In the genomic region with DNA sequence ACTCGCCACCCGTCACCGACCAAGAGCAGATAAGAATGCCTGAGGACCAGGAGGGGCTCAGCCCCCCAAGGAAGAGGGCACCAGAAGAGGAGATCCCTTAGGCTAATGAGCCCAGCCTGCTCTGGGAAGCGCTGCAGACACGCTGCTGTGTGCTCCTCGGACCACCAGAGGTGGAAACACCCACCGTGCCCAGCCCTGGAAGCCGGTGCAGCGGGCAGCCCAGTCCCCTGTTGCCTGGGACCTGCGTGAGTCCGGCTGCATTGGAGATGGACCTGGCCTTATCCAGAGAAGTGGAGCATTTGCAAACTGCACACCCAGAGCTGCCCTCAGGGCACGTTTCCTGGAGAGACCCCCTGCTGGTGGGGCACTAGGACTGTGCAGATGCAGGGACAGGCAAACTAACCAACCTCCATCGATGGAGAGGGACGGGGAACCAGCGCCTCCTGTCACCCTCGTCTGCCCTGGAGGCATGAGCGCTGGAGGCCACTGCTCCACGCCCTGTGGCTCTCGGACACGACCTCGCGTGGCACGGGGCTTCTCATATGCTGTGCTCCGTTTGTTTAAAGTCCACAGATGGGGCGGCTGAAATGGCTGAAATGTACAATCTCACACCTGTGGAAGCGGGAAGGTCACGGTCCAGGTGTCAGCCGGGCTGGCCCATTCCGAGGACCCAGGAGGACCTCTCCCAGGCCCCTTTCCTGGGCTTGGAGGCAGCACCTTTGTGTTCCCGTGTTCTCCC, we compare ENCODE assay signal across 2 cellular contexts.
TF ChIP-seq lines count a peak whose summit lies in the region.

No MANE protein-coding gene starts in this region.

TF ChIP-seq in GM23338, 12 proteins besides CTCF, POLR2A, EP300 and RAD21 (continued from another document and continues in another):
- TF ChIP-seq REST (IDR thresholded peaks at IDR 0.05; ENCODE audit: unreplicated experiment) (no peak), ZNF331 (CRISPR knock-in tag; IDR thresholded peaks at IDR 0.05; ENCODE audit: low read depth) (no peak), NANOG (IDR thresholded peaks at IDR 0.05; ENCODE audit: borderline replicate concordance) (no peak), ZNF114 (CRISPR knock-in tag; IDR thresholded peaks at IDR 0.05) (no peak), ETS1 (IDR thresholded peaks at IDR 0.05) (no peak), POLR2AphosphoS5 (IDR thresholded peaks at IDR 0.05; ENCODE audit: low read depth) (no peak), STAT1 (IDR thresholded peaks at IDR 0.05; ENCODE audit: unreplicated experiment) (no peak), EZH2phosphoT487 (IDR thresholded peaks at IDR 0.05; ENCODE audit: unreplicated experiment) (no peak)

TF ChIP-seq in WTC11, 78 proteins besides CTCF, POLR2A, EP300 and RAD21 (continued from another document):
- TF ChIP-seq, protein P1, sequence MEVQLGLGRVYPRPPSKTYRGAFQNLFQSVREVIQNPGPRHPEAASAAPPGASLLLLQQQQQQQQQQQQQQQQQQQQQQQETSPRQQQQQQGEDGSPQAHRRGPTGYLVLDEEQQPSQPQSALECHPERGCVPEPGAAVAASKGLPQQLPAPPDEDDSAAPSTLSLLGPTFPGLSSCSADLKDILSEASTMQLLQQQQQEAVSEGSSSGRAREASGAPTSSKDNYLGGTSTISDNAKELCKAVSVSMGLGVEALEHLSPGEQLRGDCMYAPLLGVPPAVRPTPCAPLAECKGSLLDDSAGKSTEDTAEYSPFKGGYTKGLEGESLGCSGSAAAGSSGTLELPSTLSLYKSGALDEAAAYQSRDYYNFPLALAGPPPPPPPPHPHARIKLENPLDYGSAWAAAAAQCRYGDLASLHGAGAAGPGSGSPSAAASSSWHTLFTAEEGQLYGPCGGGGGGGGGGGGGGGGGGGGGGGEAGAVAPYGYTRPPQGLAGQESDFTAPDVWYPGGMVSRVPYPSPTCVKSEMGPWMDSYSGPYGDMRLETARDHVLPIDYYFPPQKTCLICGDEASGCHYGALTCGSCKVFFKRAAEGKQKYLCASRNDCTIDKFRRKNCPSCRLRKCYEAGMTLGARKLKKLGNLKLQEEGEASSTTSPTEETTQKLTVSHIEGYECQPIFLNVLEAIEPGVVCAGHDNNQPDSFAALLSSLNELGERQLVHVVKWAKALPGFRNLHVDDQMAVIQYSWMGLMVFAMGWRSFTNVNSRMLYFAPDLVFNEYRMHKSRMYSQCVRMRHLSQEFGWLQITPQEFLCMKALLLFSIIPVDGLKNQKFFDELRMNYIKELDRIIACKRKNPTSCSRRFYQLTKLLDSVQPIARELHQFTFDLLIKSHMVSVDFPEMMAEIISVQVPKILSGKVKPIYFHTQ (CRISPR knock-in tag; IDR thresholded peaks at IDR 0.05): no peak
- TF ChIP-seq ZNF512 (CRISPR knock-in tag; IDR thresholded peaks at IDR 0.05; ENCODE audit: borderline replicate concordance) (no peak), ZNF219 (CRISPR knock-in tag; IDR thresholded peaks at IDR 0.05; ENCODE audit: borderline replicate concordance) (no peak), ZNF423 (CRISPR knock-in tag; IDR thresholded peaks at IDR 0.05) (no peak), ZMAT4 (CRISPR knock-in tag; IDR thresholded peaks at IDR 0.05) (no peak)
